Comparison of ENCODE assay signal across 2 cellular contexts in the genomic region with DNA sequence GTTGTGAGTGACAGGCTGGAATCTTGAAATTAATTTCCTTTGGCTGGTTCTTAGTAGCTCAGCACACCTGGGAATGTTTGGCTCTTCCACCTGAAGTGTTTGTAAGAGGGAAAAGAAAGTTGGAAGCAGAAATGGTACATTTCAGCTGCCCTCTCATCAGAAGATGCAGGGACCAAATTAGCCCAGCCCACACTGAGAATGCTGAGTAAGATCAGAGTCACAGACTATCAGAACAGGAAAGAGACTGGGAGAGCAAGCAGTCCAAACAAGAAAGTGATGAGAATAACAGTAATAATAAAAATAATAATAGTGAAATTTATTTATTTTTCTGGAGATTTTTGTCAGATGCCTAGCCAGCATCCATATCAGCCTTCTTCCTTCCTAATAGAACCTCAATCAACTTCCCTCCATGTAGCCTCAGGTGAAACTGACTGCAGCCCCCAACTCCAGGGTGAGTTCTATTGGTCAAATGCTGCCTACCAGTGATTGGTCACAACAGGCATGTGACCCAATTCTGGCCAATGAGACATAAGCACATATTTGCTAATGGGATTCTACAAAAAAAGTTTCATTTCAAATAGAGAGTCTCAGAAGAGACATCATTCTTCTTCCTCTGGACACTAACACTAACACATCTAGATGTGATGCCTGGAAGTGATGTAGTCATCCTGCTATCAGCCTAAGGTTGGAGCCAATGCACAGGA.
TF ChIP-seq lines count a peak whose summit lies in the region.

No MANE protein-coding gene starts in this region.

TF ChIP-seq in Ishikawa, 13 proteins besides CTCF, POLR2A, EP300 and RAD21 (continued from another document):
- no peak for TF ChIP-seq NFIC (IDR thresholded peaks at IDR 0.05)
- no peak for TF ChIP-seq TCF12 (IDR thresholded peaks at IDR 0.05; ENCODE audit: low read depth)

TF ChIP-seq in K562, 482 proteins besides CTCF, POLR2A, EP300 and RAD21:
- TF ChIP-seq, protein P1, sequence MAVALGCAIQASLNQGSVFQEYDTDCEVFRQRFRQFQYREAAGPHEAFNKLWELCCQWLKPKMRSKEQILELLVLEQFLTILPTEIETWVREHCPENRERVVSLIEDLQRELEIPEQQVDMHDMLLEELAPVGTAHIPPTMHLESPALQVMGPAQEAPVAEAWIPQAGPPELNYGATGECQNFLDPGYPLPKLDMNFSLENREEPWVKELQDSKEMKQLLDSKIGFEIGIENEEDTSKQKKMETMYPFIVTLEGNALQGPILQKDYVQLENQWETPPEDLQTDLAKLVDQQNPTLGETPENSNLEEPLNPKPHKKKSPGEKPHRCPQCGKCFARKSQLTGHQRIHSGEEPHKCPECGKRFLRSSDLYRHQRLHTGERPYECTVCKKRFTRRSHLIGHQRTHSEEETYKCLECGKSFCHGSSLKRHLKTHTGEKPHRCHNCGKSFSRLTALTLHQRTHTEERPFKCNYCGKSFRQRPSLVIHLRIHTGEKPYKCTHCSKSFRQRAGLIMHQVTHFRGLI (CRISPR knock-in tag; IDR thresholded peaks at IDR 0.05), result no peak
- TF ChIP-seq, protein P2, sequence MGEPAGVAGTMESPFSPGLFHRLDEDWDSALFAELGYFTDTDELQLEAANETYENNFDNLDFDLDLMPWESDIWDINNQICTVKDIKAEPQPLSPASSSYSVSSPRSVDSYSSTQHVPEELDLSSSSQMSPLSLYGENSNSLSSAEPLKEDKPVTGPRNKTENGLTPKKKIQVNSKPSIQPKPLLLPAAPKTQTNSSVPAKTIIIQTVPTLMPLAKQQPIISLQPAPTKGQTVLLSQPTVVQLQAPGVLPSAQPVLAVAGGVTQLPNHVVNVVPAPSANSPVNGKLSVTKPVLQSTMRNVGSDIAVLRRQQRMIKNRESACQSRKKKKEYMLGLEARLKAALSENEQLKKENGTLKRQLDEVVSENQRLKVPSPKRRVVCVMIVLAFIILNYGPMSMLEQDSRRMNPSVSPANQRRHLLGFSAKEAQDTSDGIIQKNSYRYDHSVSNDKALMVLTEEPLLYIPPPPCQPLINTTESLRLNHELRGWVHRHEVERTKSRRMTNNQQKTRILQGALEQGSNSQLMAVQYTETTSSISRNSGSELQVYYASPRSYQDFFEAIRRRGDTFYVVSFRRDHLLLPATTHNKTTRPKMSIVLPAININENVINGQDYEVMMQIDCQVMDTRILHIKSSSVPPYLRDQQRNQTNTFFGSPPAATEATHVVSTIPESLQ (CRISPR knock-in tag; IDR thresholded peaks at IDR 0.05), result no peak
- TF ChIP-seq ETV6 (IDR thresholded peaks at IDR 0.05; ENCODE audit: borderline replicate concordance in 1 of 2, low read depth in 2 of 2, low read length in 1 of 2) (no peak), ETV6 (CRISPR knock-in tag; IDR thresholded peaks at IDR 0.05; ENCODE audit: borderline replicate concordance) (no peak), CAMTA2 (CRISPR knock-in tag; conservative IDR thresholded peaks at IDR 0.05) (no peak)
- TF ChIP-seq, protein P3, sequence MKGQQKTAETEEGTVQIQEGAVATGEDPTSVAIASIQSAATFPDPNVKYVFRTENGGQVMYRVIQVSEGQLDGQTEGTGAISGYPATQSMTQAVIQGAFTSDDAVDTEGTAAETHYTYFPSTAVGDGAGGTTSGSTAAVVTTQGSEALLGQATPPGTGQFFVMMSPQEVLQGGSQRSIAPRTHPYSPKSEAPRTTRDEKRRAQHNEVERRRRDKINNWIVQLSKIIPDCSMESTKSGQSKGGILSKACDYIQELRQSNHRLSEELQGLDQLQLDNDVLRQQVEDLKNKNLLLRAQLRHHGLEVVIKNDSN (CRISPR knock-in tag; IDR thresholded peaks at IDR 0.05), result peak; percentile 30; the same call in 1 of the 2 replicates
- TF ChIP-seq, protein P4, sequence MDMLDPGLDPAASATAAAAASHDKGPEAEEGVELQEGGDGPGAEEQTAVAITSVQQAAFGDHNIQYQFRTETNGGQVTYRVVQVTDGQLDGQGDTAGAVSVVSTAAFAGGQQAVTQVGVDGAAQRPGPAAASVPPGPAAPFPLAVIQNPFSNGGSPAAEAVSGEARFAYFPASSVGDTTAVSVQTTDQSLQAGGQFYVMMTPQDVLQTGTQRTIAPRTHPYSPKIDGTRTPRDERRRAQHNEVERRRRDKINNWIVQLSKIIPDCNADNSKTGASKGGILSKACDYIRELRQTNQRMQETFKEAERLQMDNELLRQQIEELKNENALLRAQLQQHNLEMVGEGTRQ (CRISPR knock-in tag; IDR thresholded peaks at IDR 0.05), result peak; percentile 66
